ENCODE assay signal across 19 cellular contexts in the genomic region with DNA sequence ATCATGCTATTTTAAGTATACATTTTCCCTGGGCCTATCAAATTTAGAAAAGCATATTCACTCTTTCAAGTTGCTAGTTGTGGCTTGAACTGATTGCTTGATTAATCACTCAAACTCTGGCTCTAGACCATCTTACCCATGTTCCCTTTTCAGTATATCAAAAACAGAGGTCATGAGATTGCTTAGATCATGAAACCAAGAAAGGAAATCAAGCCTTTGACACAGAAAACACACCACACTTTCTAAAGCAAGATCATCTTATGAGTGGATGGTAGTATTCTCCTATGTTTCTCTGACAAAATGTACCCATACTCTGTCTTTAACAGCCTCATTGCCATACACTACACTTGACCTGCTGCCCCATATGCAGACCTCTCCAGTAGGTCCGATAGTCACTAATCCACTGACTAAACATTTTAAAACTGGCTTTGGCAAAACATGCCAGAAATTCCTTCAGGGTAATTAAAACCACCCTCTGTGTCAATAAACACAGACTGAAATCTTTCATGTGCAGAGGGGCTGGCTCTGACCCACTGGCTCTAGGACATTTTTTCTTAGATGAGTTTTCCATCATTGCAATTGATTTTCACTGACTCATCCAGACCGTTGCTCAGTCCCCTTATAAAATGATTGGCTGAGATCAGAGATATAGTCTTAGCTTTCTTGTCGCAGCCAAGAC. TPM values are rescaled to one million over a fixed set of nuclear protein-coding genes. Genes with fewer than 3 reads are reported as not detected.
DNase-seq lines count a peak whose midpoint lies in the region; ATAC-seq, FAIRE-seq and TF ChIP-seq lines count a peak whose summit lies in the region.
"Had no signal": no experiment of that assay in that cellular context is flagged by ENCODE, and none has a peak within 500 bp of the region (broad histone marks: within the 10 kb centered on the region; RNA-seq: fewer than 3 reads in every experiment).

No MANE protein-coding gene starts in this region.

- H3K9me3 Mint-ChIP-seq in CD8-positive, alpha-beta T cell = no peaks in the 10 kb centered on the region

- POLR2A ChIA-PET in AG04449 (lab: Yijun Ruan, JAX) = no interaction called here
- POLR2A ChIA-PET in CD8-positive, alpha-beta T cell (lab: Charles Lee) = no interaction called here

- no peak for ATAC-seq in T-helper 17 cell
- ATAC-seq in CD8-positive, alpha-beta T cell = no peak
- ATAC-seq: heart right ventricle, left lobe of liver had no signal

- H3K79me1 ChIP-seq in mesendoderm (ENCODE audit: low read length) = no peaks in the 10 kb centered on the region

- H3K27ac Mint-ChIP-seq in T-helper 17 cell = peak overlapping the region; percentile 29
- no peak overlapping the region for H3K27ac Mint-ChIP-seq in CD8-positive, alpha-beta T cell
- H3K27ac Mint-ChIP-seq: IgD-negative memory B cell had no signal

- no peak overlapping the region for H2BK15ac ChIP-seq in mesendoderm (replicated peaks; ENCODE audit: low read depth)

- H3K4me3 ChIP-seq in AG04449 (ENCODE audit: low read depth, low read length) (no peak overlapping the region), kidney epithelial cell (ENCODE audit: low read depth, low read length) (no peak overlapping the region), mesendoderm (ENCODE audit: low read length) (no peak overlapping the region), kidney (ENCODE audit: low read length in 2 of 2) (no peak overlapping the region)
- H3K4me3 ChIP-seq in CD8-positive, alpha-beta T cell (ENCODE audit: low read depth, low read length) = no peak overlapping the region
- H3K4me3 ChIP-seq: heart right ventricle, sigmoid colon, SJCRH30 had no signal

- H2AK5ac ChIP-seq in mesendoderm (ENCODE audit: low read length) = no peak overlapping the region

- H3K36me3 Mint-ChIP-seq in T-helper 17 cell (ENCODE audit: low read depth) = peaks cover 7% of the 10 kb centered on the region
- no peaks in the 10 kb centered on the region for H3K36me3 Mint-ChIP-seq in CD8-positive, alpha-beta T cell
- H3K36me3 Mint-ChIP-seq: IgD-negative memory B cell had no signal

- H3K4me1 Mint-ChIP-seq in T-helper 17 cell = peaks cover 14% of the 10 kb centered on the region
- H3K4me1 Mint-ChIP-seq in CD8-positive, alpha-beta T cell (ENCODE audit: low read depth) = peaks cover 14% of the 10 kb centered on the region
- H3K4me1 Mint-ChIP-seq: IgD-negative memory B cell had no signal

- no peak overlapping the region for H3K18ac ChIP-seq in mesendoderm (ENCODE audit: low read length)

- H3K4me2 ChIP-seq in mesendoderm (ENCODE audit: low read length) = no peak overlapping the region

- H3K36me3 ChIP-seq in kidney epithelial cell (ENCODE audit: control insufficient read depth, insufficient read depth, low read length) = no peaks in the 10 kb centered on the region
- no peaks in the 10 kb centered on the region for H3K36me3 ChIP-seq in CD8-positive, alpha-beta T cell (ENCODE audit: insufficient read depth, low read length)
- H3K36me3 ChIP-seq in mesendoderm (ENCODE audit: control insufficient read depth, insufficient read depth, low read length) = no peaks in the 10 kb centered on the region
- no peaks in the 10 kb centered on the region for H3K36me3 ChIP-seq in kidney (ENCODE audit: control insufficient read depth in 1 of 2, insufficient read depth in 2 of 2, low read length in 2 of 2)
- H3K36me3 ChIP-seq: heart right ventricle, sigmoid colon, SJCRH30 had no signal

- H2BK120ac ChIP-seq in mesendoderm (ENCODE audit: low read depth, low read length) = no peak overlapping the region

- CTCF ChIA-PET in AG04449 (lab: Yijun Ruan, JAX) = no interaction called here
- CTCF ChIA-PET in CD8-positive, alpha-beta T cell (lab: Charles Lee) = no interaction called here

- H3K27ac ChIP-seq in CD8-positive, alpha-beta T cell (ENCODE audit: low read depth, low read length) = no peak overlapping the region
- H3K27ac ChIP-seq in mesendoderm (ENCODE audit: low read depth, low read length) (no peak overlapping the region), kidney (ENCODE audit: low read depth in 2 of 2, low read length in 2 of 2) (no peak overlapping the region)
- H3K27ac ChIP-seq: heart right ventricle, sigmoid colon, SJCRH30 had no signal

- TF ChIP-seq CTCF in AG04449 (IDR thresholded peaks at IDR 0.05; ENCODE audit: insufficient read depth, low read length, missing control alignments) (no peak), kidney epithelial cell (IDR thresholded peaks at IDR 0.05; ENCODE audit: insufficient read depth, low read length, poor library complexity, severe bottlenecking) (no peak), kidney (IDR thresholded peaks at IDR 0.05; ENCODE audit: borderline replicate concordance, extremely low read depth, insufficient read depth) (no peak)
- no peak for TF ChIP-seq CTCF in CD8-positive, alpha-beta T cell (IDR thresholded peaks at IDR 0.05)

- no peak overlapping the region for H2BK5ac ChIP-seq in mesendoderm (ENCODE audit: low read length)

- intact Hi-C loops in CD8-positive, alpha-beta T cell (cut with DNase I, micrococcal nuclease) = no loop called here
- intact Hi-C loops in kidney (cut with DNase I) = no loop called here
- intact Hi-C loops in posterior cingulate gyrus (cut with DNase I) = no loop called here

- no peaks in the 10 kb centered on the region for H3K9me3 ChIP-seq in T-helper 17 cell (ENCODE audit: control insufficient read depth, low read length, poor library complexity, severe bottlenecking)
- no peaks in the 10 kb centered on the region for H3K9me3 ChIP-seq in CD8-positive, alpha-beta T cell (ENCODE audit: low read length)
- no peaks in the 10 kb centered on the region for H3K9me3 ChIP-seq in kidney (ENCODE audit: control insufficient read depth in 1 of 2, low read length in 2 of 2)
- H3K9me3 ChIP-seq: heart right ventricle, sigmoid colon, SJCRH30 had no signal

- no peak overlapping the region for H3K4ac ChIP-seq in mesendoderm (ENCODE audit: low read depth, low read length)

- H3K4me1 ChIP-seq in CD8-positive, alpha-beta T cell (ENCODE audit: insufficient read depth, low read length) = no peaks in the 10 kb centered on the region
- H3K4me1 ChIP-seq in mesendoderm (ENCODE audit: control insufficient read depth, low read depth, low read length) (no peaks in the 10 kb centered on the region), kidney (ENCODE audit: control insufficient read depth in 1 of 2, insufficient read depth in 1 of 2, low read depth in 1 of 2, low read length in 2 of 2) (peaks cover 3 to 4% of the 10 kb centered on the region in 2 donors)
- H3K4me1 ChIP-seq: heart right ventricle, sigmoid colon, SJCRH30 had no signal

- no peak overlapping the region for H3K23ac ChIP-seq in mesendoderm (ENCODE audit: low read length)

- H3K79me2 ChIP-seq in mesendoderm (ENCODE audit: control insufficient read depth, insufficient read depth, low read length) = no peaks in the 10 kb centered on the region

- DNase-seq in AG04449 (ENCODE audit: low read depth, low spot score) (peak; percentile 5), H54 (ENCODE audit: insufficient read length, low spot score) (no peak), T-helper 17 cell (no peak), kidney epithelial cell (ENCODE audit: low read depth) (peak; percentile 74), mesendoderm (no peak), kidney (no peak), posterior cingulate gyrus (no peak)
- DNase-seq in CD8-positive, alpha-beta T cell = no peak
- DNase-seq: cortex of kidney; DMS 273 treated with DMSO at 0.1 percent for 48 hours; erythroblast; heart right ventricle; NCI-H1105; sigmoid colon; stimulated activated CD4-positive, alpha-beta T cell treated with anti-CD3 and anti-CD28 coated beads, Interleukin-4, amount 100 ng/mL, for 24 hours; trophoblast cell had no signal

- no peak overlapping the region for H4K8ac ChIP-seq in mesendoderm (ENCODE audit: low read depth, low read length)

- no peaks in the 10 kb centered on the region for H3K27me3 ChIP-seq in kidney epithelial cell (ENCODE audit: control insufficient read depth, insufficient read depth, low read length)
- no peaks in the 10 kb centered on the region for H3K27me3 ChIP-seq in CD8-positive, alpha-beta T cell (ENCODE audit: insufficient read depth, low read length)
- no peaks in the 10 kb centered on the region for H3K27me3 ChIP-seq in mesendoderm (ENCODE audit: insufficient read depth, low read length, poor library complexity)
- H3K27me3 ChIP-seq: heart right ventricle, sigmoid colon, SJCRH30 had no signal

- WGBS in mesendoderm (ENCODE audit: extremely low coverage, insufficient coverage, low lambda C conversion rate) = no CpG with 5 or more reads among the region's 3 CpGs

- H3K56ac ChIP-seq in mesendoderm (ENCODE audit: low read length) = no peak overlapping the region

- no peaks in the 10 kb centered on the region for H3K27me3 Mint-ChIP-seq in T-helper 17 cell
- H3K27me3 Mint-ChIP-seq in CD8-positive, alpha-beta T cell (ENCODE audit: low read depth) = no peaks in the 10 kb centered on the region
- H3K27me3 Mint-ChIP-seq: IgD-negative memory B cell had no signal

- H3K9ac ChIP-seq in mesendoderm (ENCODE audit: low read length) (no peak overlapping the region), kidney (ENCODE audit: low read length in 2 of 2) (no peak overlapping the region)

- no peak overlapping the region for H4K5ac ChIP-seq in mesendoderm (ENCODE audit: low read length)

- H3K4me3 Mint-ChIP-seq in T-helper 17 cell = no peak overlapping the region
- no peak overlapping the region for H3K4me3 Mint-ChIP-seq in CD8-positive, alpha-beta T cell
- H3K4me3 Mint-ChIP-seq: IgD-negative memory B cell had no signal

- TF ChIP-seq POLR2A in H54 (IDR thresholded peaks at IDR 0.05; ENCODE audit: low read depth, low read length) = no peak

- FAIRE-seq in H54 (lab: Jason Lieb, UNC) (peak; percentile 64), kidney (lab: Jason Lieb, UNC) (no peak)

RNA-seq across cellular contexts. Expression of gene PPP2R2B, which starts 18.2 kb away (rescaled TPM):
- total RNA-seq in T-helper 17 cell (10 to 100 TPM in 1 of 2 donors, 1 to 10 TPM in 1; 6.9 to 12.1 TPM), kidney epithelial cell (0.62 and 1.2 TPM in 2 replicates), kidney (4.0 TPM)
- 1 to 10 TPM; 4.7 to 7.0 TPM for total RNA-seq in CD8-positive, alpha-beta T cell
- 8.9 TPM for polyA plus RNA-seq in mesendoderm (2013, experiment 1 of 2)
- polyA plus RNA-seq in mesendoderm (2013, experiment 2 of 2) = 9.3 TPM
- 8.2 TPM for polyA plus RNA-seq in kidney (ENCODE audit: insufficient read depth, low read depth, low replicate concordance)

Comparison
In these comparisons a context has a peak if more than half of its experiments do, and no peak if none do; other contexts are left out.
1. DNase-seq: peak in AG04449 (single experiment) and kidney epithelial cell (single experiment); none in H54 (single experiment), T-helper 17 cell (0 of 3), CD8-positive, alpha-beta T cell (0 of 7), mesendoderm (single experiment), kidney (single experiment) and posterior cingulate gyrus (0 of 10).